Comparison of ENCODE assay signal across 1 cellular context in the genomic region with DNA sequence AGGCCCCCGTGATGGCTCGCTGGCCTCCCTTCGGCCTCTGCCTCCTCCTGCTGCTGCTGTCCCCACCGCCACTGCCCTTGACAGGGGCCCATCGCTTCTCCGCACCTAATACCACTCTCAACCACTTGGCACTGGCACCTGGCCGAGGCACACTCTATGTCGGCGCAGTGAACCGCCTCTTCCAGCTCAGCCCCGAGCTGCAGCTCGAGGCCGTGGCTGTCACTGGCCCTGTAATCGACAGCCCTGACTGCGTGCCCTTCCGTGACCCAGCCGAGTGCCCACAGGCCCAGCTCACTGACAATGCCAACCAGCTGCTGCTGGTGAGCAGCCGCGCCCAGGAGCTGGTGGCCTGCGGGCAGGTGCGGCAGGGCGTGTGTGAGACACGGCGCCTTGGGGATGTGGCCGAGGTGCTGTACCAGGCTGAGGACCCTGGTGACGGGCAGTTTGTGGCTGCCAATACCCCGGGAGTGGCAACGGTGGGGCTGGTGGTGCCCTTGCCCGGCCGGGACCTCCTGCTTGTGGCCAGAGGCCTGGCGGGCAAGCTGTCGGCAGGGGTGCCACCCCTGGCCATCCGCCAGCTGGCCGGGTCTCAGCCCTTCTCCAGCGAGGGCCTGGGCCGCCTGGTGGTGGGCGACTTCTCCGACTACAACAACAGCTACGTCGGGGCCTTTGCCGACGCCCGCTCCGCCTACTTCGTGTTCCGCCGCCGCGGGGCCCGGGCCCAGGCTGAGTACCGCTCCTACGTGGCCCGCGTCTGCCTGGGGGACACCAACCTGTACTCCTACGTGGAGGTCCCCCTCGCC.
TF ChIP-seq lines count a peak whose summit lies in the region.

No MANE protein-coding gene starts in this region.

TF ChIP-seq in IMR-90, 13 proteins besides CTCF, POLR2A, EP300 and RAD21 (continued from another document):
- no peak for TF ChIP-seq SMC3 (IDR thresholded peaks at IDR 0.05; ENCODE audit: low read depth, low read length)
- TF ChIP-seq, protein P1, sequence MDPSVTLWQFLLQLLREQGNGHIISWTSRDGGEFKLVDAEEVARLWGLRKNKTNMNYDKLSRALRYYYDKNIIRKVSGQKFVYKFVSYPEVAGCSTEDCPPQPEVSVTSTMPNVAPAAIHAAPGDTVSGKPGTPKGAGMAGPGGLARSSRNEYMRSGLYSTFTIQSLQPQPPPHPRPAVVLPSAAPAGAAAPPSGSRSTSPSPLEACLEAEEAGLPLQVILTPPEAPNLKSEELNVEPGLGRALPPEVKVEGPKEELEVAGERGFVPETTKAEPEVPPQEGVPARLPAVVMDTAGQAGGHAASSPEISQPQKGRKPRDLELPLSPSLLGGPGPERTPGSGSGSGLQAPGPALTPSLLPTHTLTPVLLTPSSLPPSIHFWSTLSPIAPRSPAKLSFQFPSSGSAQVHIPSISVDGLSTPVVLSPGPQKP (IDR thresholded peaks at IDR 0.05; ENCODE audit: borderline replicate concordance, low read depth, low read length) = no peak
- no peak for TF ChIP-seq MXI1 (IDR thresholded peaks at IDR 0.05; ENCODE audit: borderline replicate concordance, low read depth, low read length)
- TF ChIP-seq FOS (IDR thresholded peaks at IDR 0.05; ENCODE audit: low read depth, low read length) = no peak
- no peak for TF ChIP-seq MAFK (IDR thresholded peaks at IDR 0.05; ENCODE audit: low read depth, low read length)
- no peak for TF ChIP-seq CHD1 (IDR thresholded peaks at IDR 0.05; ENCODE audit: low read depth, low read length)
- TF ChIP-seq BHLHE40 (IDR thresholded peaks at IDR 0.05; ENCODE audit: low read depth, low read length) = no peak
- TF ChIP-seq CEBPB (IDR thresholded peaks at IDR 0.05; ENCODE audit: low read depth, low read length) = no peak
- TF ChIP-seq, protein P2, sequence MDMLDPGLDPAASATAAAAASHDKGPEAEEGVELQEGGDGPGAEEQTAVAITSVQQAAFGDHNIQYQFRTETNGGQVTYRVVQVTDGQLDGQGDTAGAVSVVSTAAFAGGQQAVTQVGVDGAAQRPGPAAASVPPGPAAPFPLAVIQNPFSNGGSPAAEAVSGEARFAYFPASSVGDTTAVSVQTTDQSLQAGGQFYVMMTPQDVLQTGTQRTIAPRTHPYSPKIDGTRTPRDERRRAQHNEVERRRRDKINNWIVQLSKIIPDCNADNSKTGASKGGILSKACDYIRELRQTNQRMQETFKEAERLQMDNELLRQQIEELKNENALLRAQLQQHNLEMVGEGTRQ (IDR thresholded peaks at IDR 0.05; ENCODE audit: low read depth, low read length) = no peak
- no peak for TF ChIP-seq MAZ (IDR thresholded peaks at IDR 0.05; ENCODE audit: borderline replicate concordance, low read depth, low read length)
- no peak for TF ChIP-seq RCOR1 (IDR thresholded peaks at IDR 0.05; ENCODE audit: insufficient replicate concordance, low read length)
